20 cellular contexts compared by ENCODE assay signal in the genomic region with DNA sequence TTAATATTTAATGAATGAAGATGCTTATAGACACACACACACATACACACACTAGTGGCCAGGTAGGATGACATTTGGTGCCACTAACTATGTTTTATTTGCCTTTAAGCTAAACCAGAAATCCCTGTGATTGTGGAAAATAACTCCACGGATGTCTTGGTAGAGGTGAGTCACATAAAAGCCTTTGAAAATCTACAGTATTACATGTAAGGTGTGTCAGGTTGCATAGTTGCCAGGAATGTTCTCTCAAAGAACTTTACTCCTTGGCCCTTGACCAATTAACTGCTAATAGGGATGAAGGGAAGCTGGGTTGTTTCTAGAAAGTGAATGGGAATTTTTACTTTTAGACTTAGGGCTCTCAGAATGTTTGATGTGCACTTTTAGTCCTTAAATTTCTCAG. TPM values are rescaled to one million over a fixed set of nuclear protein-coding genes. Genes with fewer than 3 reads are reported as not detected.
DNase-seq lines count a peak whose midpoint lies in the region; ATAC-seq and TF ChIP-seq lines count a peak whose summit lies in the region.
"Had no signal": no experiment of that assay in that cellular context is flagged by ENCODE, and none has a peak within 500 bp of the region (broad histone marks: within the 10 kb centered on the region; RNA-seq: fewer than 3 reads in every experiment).

No MANE protein-coding gene starts in this region.

- H3K4me1 ChIP-seq in PC-3 (ENCODE audit: insufficient read depth, low read length), result peaks cover 62% of the 10 kb centered on the region

- no peaks in the 10 kb centered on the region for H4K20me1 ChIP-seq in PC-3 (ENCODE audit: low read length)

- H3K9ac ChIP-seq in PC-3 (ENCODE audit: low read length), result peak overlapping the region; percentile 6; the same call in 1 of the 2 replicates

- no peaks in the 10 kb centered on the region for H3K9me2 ChIP-seq in PC-3 (replicated peaks; ENCODE audit: low read length)

- ATAC-seq in PC-3 (peak; percentile 58), HG03045 (IDR thresholded peaks at IDR 0.05; ENCODE audit: unreplicated experiment) (no peak), GM21576 (IDR thresholded peaks at IDR 0.05; ENCODE audit: unreplicated experiment) (no peak), GM21528 (IDR thresholded peaks at IDR 0.05; ENCODE audit: low FRiP score, unreplicated experiment) (no peak)
- ATAC-seq: naive thymus-derived CD4-positive, alpha-beta T cell had no signal

- H3K4me2 ChIP-seq in PC-3 (ENCODE audit: low read length), result peak overlapping the region; percentile 53

- peak; percentile 36 for DNase-seq in Caki2 (ENCODE audit: low read depth)
- DNase-seq in PC-3, result peak; percentile 98
- peak; percentile 58 for DNase-seq in epithelial cell of prostate (ENCODE audit: low read depth, low spot score)
- DNase-seq in mucosa of gallbladder (ENCODE audit: low spot score), result peak; percentile 47
- no peak for DNase-seq in NCI-H2227 treated with DMSO at 0.1 percent for 48 hours (lab: John Stamatoyannopoulos, UW)
- DNase-seq: activated gamma-delta T cell treated with Interleukin-2 at 50 U/mL for 16 hours; H7; MG63; naive thymus-derived CD4-positive, alpha-beta T cell; NCI-H187 treated with DMSO at 0.1 percent for 48 hours; SHP77 treated with DMSO at 0.1 percent for 48 hours; stimulated activated CD4-positive, alpha-beta T cell treated with anti-CD3 and anti-CD28 coated beads, Interleukin-12 subunit alpha, Interleukin-12 subunit beta, amount 100 ng/mL, for 4 hours; T1000 had no signal

- in situ Hi-C loops in Caki2 (cut with HindIII; ENCODE audit: low pct_unique_long_range_greater_than_20kb, low sequenced_read_pairs), result no loop called here

- POLR2A ChIA-PET in PC-3 (lab: Charles Lee; ENCODE audit: unreplicated experiment), result interaction anchor here (0.6 kb wide), 2 partner anchors 99 to 223 kb away, joined by 9 to 12 read pairs; no protein-coding TSS in a partner anchor

- 0 out of 2 replicates have a peak overlapping the region, but pooled peaks have one; percentile 8 for H2AFZ ChIP-seq in PC-3 (ENCODE audit: low read length)

- BruUV-seq in PC-3 (replicated peaks; lab: Mats Ljungman, UMichigan), result no TSS peak

- no peak overlapping the region; the same call in 1 of the 2 replicates for H3K4me3 ChIP-seq in PC-3 (ENCODE audit: low read length)
- H3K4me3 ChIP-seq: cardiac muscle cell, MG63 had no signal

- CTCF ChIA-PET in PC-3 (lab: Charles Lee), result interaction anchor here (0.6 kb wide), 1 partner anchor 1062 kb away, joined by 4 read pairs; no protein-coding TSS in a partner anchor

- H3K27me3 ChIP-seq in PC-3 (ENCODE audit: low read length), result no peaks in the 10 kb centered on the region
- H3K27me3 ChIP-seq: cardiac muscle cell, MG63 had no signal

- H3K27ac ChIP-seq in PC-3 (ENCODE audit: low read length), result peak overlapping the region; percentile 77
- H3K27ac ChIP-seq in epithelial cell of prostate, result peak overlapping the region; percentile 83
- H3K27ac ChIP-seq: cardiac muscle cell had no signal

- no peaks in the 10 kb centered on the region for H3K79me2 ChIP-seq in PC-3 (ENCODE audit: low read length)

- H3K36me3 ChIP-seq in PC-3 (ENCODE audit: low read depth, low read length), result no peaks in the 10 kb centered on the region
- H3K36me3 ChIP-seq: cardiac muscle cell, MG63 had no signal

- peaks cover 7% of the 10 kb centered on the region for H3F3A ChIP-seq in PC-3 (ENCODE audit: low read length, unreplicated experiment)

- TF ChIP-seq CTCF in PC-3 (conservative IDR thresholded peaks at IDR 0.05; ENCODE audit: low read depth, low read length), result no peak

- intact Hi-C loops in PC-3 (cut with micrococcal nuclease), result loop anchor here (1.0 to 2.0 kb wide), 3 partner anchors 9 to 91 kb away; no protein-coding TSS in a partner anchor

- no peaks in the 10 kb centered on the region for H3K9me3 ChIP-seq in PC-3 (ENCODE audit: low read length)
- H3K9me3 ChIP-seq: MG63 had no signal

RNA-seq across cellular contexts. Expression of gene ZBED2, which starts 9.9 kb away (rescaled TPM):
- 7.1 and 14.9 TPM in 2 replicates for total RNA-seq in Caki2 (2014; rRNA removed; shearing (Covaris generic); ENCODE audit: low replicate concordance)
- total RNA-seq in PC-3 (2014; rRNA removed), result 0.35 and 0.69 TPM in 2 replicates
- total RNA-seq in mucosa of gallbladder, result 5.6 TPM
- total RNA-seq: cardiac muscle cell, G401, H7, NCI-H460, progenitor cell of endocrine pancreas had no signal

RNA-seq across cellular contexts. Expression of gene CD96, which starts 43.2 kb away (rescaled TPM):
- 0.14 TPM in 1 of 2 replicates, not detected in the other for total RNA-seq in Caki2 (2014; rRNA removed; shearing (Covaris generic); ENCODE audit: low replicate concordance)
- total RNA-seq in PC-3 (2014; rRNA removed) (not detected in 2 replicates), mucosa of gallbladder (7.5 TPM)
- total RNA-seq: cardiac muscle cell, G401, H7, NCI-H460, progenitor cell of endocrine pancreas had no signal
